ENCODE assay signal across 1 cellular context in the genomic region with DNA sequence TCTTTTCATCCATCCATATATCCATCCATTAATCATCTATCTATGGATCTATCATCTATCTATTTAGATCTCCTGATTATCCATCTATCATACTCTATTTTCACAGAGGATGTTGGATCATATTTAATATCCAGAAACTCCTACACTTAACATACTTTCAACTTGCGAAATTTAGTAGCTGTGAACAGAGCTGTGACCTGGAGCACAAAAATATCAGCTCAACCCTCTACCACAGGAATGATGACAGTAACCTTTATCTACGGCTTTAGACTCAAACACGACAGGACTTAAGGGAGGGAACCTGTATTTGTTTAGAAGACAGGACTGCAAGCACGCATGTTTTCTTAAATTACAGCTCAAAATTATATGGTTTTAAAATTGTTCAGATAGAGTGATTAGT.
A peak's percentile ranks its signal among the peaks of the same experiment; 100 is the strongest.
TF ChIP-seq lines count a peak whose summit lies in the region.

No MANE protein-coding gene starts in this region.

TF ChIP-seq in IMR-90, 13 proteins besides CTCF, POLR2A, EP300 and RAD21 (continued from another document):
- peak; percentile 59; the same call in 1 of the 2 replicates for TF ChIP-seq CEBPB (IDR thresholded peaks at IDR 0.05; ENCODE audit: low read depth, low read length)
TF ChIP-seq in IMR-90: peak in this region for 1.
